19 cellular contexts compared by ENCODE assay signal in genomic region chr15:73196113-73196512, GRCh38.
DNase-seq lines count a peak whose midpoint lies in the region; ATAC-seq and TF ChIP-seq lines count a peak whose summit lies in the region.
"Had no signal": no experiment of that assay in that cellular context is flagged by ENCODE, and none has a peak within 500 bp of the region (broad histone marks: within the 10 kb centered on the region; RNA-seq: fewer than 3 reads in every experiment).

No MANE protein-coding gene starts in this region.

- no peaks in the 10 kb centered on the region for H3K27me3 Mint-ChIP-seq in T-helper 17 cell
- H3K27me3 Mint-ChIP-seq in endodermal cell (ENCODE audit: insufficient read depth), result no peaks in the 10 kb centered on the region
- H3K27me3 Mint-ChIP-seq in mesothelial cell of epicardium (ENCODE audit: low read depth), result no peaks in the 10 kb centered on the region
- H3K27me3 Mint-ChIP-seq in WTC11 (ENCODE audit: low read depth), result no peaks in the 10 kb centered on the region
- H3K27me3 Mint-ChIP-seq: IgD-negative memory B cell had no signal

- ATAC-seq in T-helper 17 cell, result peak; percentile 35
- ATAC-seq in HG03521 (IDR thresholded peaks at IDR 0.05; ENCODE audit: unreplicated experiment), result no peak
- ATAC-seq in WTC11, result no peak
- ATAC-seq: CD8-positive, alpha-beta T cell had no signal

- no peak overlapping the region for H3K27ac ChIP-seq in endodermal cell (ENCODE audit: low read depth, low read length)
- H3K27ac ChIP-seq: GM23248, Peyer's patch had no signal

- no peak for TF ChIP-seq CTCF in endodermal cell (conservative IDR thresholded peaks at IDR 0.05)
- no peak for TF ChIP-seq CTCF in mesothelial cell of epicardium (IDR thresholded peaks at IDR 0.05; ENCODE audit: unreplicated experiment)
- no peak for TF ChIP-seq CTCF in WTC11 (IDR thresholded peaks at IDR 0.05)

- H3K36me3 Mint-ChIP-seq in T-helper 17 cell (ENCODE audit: low read depth) (peaks cover 4% of the 10 kb centered on the region), endodermal cell (ENCODE audit: low read depth) (peaks cover 36% of the 10 kb centered on the region), mesothelial cell of epicardium (peaks cover 36% of the 10 kb centered on the region), WTC11 (peaks cover 6% of the 10 kb centered on the region; the same call in 1 of the 2 replicates)
- H3K36me3 Mint-ChIP-seq: CD8-positive, alpha-beta T cell had no signal

- POLR2A ChIA-PET in WTC11 (lab: Charles Lee), result no interaction called here

- H3K9ac ChIP-seq in endodermal cell (ENCODE audit: extremely low read depth, low read length, poor library complexity, severe bottlenecking), result no peak overlapping the region
- H3K9ac ChIP-seq: GM23248 had no signal

- H3K4me1 Mint-ChIP-seq in T-helper 17 cell, result no peaks in the 10 kb centered on the region
- H3K4me1 Mint-ChIP-seq in endodermal cell, result peaks cover 11% of the 10 kb centered on the region
- peaks cover 7% of the 10 kb centered on the region for H3K4me1 Mint-ChIP-seq in mesothelial cell of epicardium
- H3K4me1 Mint-ChIP-seq in WTC11, result no peaks in the 10 kb centered on the region
- H3K4me1 Mint-ChIP-seq: IgD-negative memory B cell had no signal

- H3K4me3 ChIP-seq in endodermal cell (ENCODE audit: low read length), result no peak overlapping the region
- H3K4me3 ChIP-seq: GM23248, Peyer's patch had no signal

- H3K27me3 ChIP-seq in endodermal cell (ENCODE audit: control insufficient read depth, insufficient read depth, low read length, poor library complexity, severe bottlenecking), result no peaks in the 10 kb centered on the region
- H3K27me3 ChIP-seq: Peyer's patch had no signal

- H3K27ac Mint-ChIP-seq in T-helper 17 cell (peak overlapping the region; percentile 11), endodermal cell (peak overlapping the region; percentile 0), mesothelial cell of epicardium (peak overlapping the region; percentile 33), WTC11 (no peak overlapping the region)
- H3K27ac Mint-ChIP-seq: CD8-positive, alpha-beta T cell; IgD-negative memory B cell had no signal

- 90% methylated on average over 1 of the region's 2 CpGs; no CpG with 5 or more reads in 1 of the 2 experiments for WGBS in endodermal cell (ENCODE audit: insufficient coverage in 1 of 2, insufficient read length in 1 of 2), 2 experiments

- CTCF ChIA-PET in WTC11 (lab: Charles Lee), result no interaction called here

- no peaks in the 10 kb centered on the region for H3K9me3 ChIP-seq in T-helper 17 cell (ENCODE audit: control insufficient read depth, low read length, poor library complexity, severe bottlenecking)
- H3K9me3 ChIP-seq in endodermal cell (ENCODE audit: control insufficient read depth, low read length), result peaks cover 17% of the 10 kb centered on the region
- H3K9me3 ChIP-seq: BE2C, Peyer's patch had no signal

- peak; percentile 1 for DNase-seq in LoVo (ENCODE audit: low spot score)
- no peak for DNase-seq in T-helper 17 cell
- DNase-seq in endodermal cell, result no peak
- DNase-seq in mesothelial cell of epicardium (ENCODE audit: low spot score in 2 of 2, unreplicated experiment in 2 of 2), result no peak
- DNase-seq in dedifferentiated amniotic fluid mesenchymal stem cell (ENCODE audit: extremely low spot score), result no peak
- no peak for DNase-seq in activated CD4-positive, CD25-positive, alpha-beta regulatory T cell treated with anti-CD3 and anti-CD28 coated beads, Interleukin-2, amount 50 U/mL, for 72 hours
- DNase-seq in WTC11 (ENCODE audit: low spot score), result no peak
- DNase-seq: BE2C; CD8-positive, alpha-beta T cell; DMS 273 treated with DMSO at 0.1 percent for 48 hours; GM23248; NCI-H1436; NCI-H2029 treated with DMSO at 0.1 percent for 48 hours; NCI-H2227 treated with DMSO at 0.1 percent for 48 hours; NCI-H526 treated with DMSO at 0.1 percent for 48 hours; Peyer's patch; SHP77 treated with DMSO at 0.1 percent for 48 hours had no signal

- peaks cover 2% of the 10 kb centered on the region for H3K4me1 ChIP-seq in endodermal cell (ENCODE audit: control insufficient read depth, insufficient read depth, low read length)
- H3K4me1 ChIP-seq: BE2C, Peyer's patch had no signal

- peaks cover 15% of the 10 kb centered on the region for H3K9me3 Mint-ChIP-seq in endodermal cell
- peaks cover 18% of the 10 kb centered on the region for H3K9me3 Mint-ChIP-seq in mesothelial cell of epicardium
- no peaks in the 10 kb centered on the region; the same call in 1 of the 2 replicates for H3K9me3 Mint-ChIP-seq in WTC11
- H3K9me3 Mint-ChIP-seq: CD8-positive, alpha-beta T cell had no signal

- H3K4me3 Mint-ChIP-seq in T-helper 17 cell (no peak overlapping the region), endodermal cell (no peak overlapping the region), mesothelial cell of epicardium (no peak overlapping the region), WTC11 (no peak overlapping the region)
- H3K4me3 Mint-ChIP-seq: CD8-positive, alpha-beta T cell; IgD-negative memory B cell had no signal

- H3K36me3 ChIP-seq in endodermal cell (ENCODE audit: control insufficient read depth, insufficient read depth, low read length), result peaks cover 23% of the 10 kb centered on the region
- H3K36me3 ChIP-seq: BE2C, Peyer's patch had no signal

TF ChIP-seq in WTC11, 78 proteins besides CTCF, POLR2A, EP300 and RAD21 (continues in another document):
- TF ChIP-seq ZNF219 (CRISPR knock-in tag; IDR thresholded peaks at IDR 0.05; ENCODE audit: borderline replicate concordance) (no peak), FOXK1 (CRISPR knock-in tag; IDR thresholded peaks at IDR 0.05) (no peak), FOXJ3 (CRISPR knock-in tag; IDR thresholded peaks at IDR 0.05; ENCODE audit: borderline replicate concordance) (no peak), TCF7 (CRISPR knock-in tag; IDR thresholded peaks at IDR 0.05; ENCODE audit: low read depth) (no peak)
- TF ChIP-seq, protein P1, sequence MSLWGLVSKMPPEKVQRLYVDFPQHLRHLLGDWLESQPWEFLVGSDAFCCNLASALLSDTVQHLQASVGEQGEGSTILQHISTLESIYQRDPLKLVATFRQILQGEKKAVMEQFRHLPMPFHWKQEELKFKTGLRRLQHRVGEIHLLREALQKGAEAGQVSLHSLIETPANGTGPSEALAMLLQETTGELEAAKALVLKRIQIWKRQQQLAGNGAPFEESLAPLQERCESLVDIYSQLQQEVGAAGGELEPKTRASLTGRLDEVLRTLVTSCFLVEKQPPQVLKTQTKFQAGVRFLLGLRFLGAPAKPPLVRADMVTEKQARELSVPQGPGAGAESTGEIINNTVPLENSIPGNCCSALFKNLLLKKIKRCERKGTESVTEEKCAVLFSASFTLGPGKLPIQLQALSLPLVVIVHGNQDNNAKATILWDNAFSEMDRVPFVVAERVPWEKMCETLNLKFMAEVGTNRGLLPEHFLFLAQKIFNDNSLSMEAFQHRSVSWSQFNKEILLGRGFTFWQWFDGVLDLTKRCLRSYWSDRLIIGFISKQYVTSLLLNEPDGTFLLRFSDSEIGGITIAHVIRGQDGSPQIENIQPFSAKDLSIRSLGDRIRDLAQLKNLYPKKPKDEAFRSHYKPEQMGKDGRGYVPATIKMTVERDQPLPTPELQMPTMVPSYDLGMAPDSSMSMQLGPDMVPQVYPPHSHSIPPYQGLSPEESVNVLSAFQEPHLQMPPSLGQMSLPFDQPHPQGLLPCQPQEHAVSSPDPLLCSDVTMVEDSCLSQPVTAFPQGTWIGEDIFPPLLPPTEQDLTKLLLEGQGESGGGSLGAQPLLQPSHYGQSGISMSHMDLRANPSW (CRISPR knock-in tag; conservative IDR thresholded peaks at IDR 0.05; ENCODE audit: low read depth), result no peak
- TF ChIP-seq, protein P2, sequence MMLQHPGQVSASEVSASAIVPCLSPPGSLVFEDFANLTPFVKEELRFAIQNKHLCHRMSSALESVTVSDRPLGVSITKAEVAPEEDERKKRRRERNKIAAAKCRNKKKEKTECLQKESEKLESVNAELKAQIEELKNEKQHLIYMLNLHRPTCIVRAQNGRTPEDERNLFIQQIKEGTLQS (CRISPR knock-in tag; conservative IDR thresholded peaks at IDR 0.05), result no peak
- TF ChIP-seq, protein P3, sequence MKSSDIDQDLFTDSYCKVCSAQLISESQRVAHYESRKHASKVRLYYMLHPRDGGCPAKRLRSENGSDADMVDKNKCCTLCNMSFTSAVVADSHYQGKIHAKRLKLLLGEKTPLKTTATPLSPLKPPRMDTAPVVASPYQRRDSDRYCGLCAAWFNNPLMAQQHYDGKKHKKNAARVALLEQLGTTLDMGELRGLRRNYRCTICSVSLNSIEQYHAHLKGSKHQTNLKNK (CRISPR knock-in tag; IDR thresholded peaks at IDR 0.05), result no peak
- TF ChIP-seq, protein P4, sequence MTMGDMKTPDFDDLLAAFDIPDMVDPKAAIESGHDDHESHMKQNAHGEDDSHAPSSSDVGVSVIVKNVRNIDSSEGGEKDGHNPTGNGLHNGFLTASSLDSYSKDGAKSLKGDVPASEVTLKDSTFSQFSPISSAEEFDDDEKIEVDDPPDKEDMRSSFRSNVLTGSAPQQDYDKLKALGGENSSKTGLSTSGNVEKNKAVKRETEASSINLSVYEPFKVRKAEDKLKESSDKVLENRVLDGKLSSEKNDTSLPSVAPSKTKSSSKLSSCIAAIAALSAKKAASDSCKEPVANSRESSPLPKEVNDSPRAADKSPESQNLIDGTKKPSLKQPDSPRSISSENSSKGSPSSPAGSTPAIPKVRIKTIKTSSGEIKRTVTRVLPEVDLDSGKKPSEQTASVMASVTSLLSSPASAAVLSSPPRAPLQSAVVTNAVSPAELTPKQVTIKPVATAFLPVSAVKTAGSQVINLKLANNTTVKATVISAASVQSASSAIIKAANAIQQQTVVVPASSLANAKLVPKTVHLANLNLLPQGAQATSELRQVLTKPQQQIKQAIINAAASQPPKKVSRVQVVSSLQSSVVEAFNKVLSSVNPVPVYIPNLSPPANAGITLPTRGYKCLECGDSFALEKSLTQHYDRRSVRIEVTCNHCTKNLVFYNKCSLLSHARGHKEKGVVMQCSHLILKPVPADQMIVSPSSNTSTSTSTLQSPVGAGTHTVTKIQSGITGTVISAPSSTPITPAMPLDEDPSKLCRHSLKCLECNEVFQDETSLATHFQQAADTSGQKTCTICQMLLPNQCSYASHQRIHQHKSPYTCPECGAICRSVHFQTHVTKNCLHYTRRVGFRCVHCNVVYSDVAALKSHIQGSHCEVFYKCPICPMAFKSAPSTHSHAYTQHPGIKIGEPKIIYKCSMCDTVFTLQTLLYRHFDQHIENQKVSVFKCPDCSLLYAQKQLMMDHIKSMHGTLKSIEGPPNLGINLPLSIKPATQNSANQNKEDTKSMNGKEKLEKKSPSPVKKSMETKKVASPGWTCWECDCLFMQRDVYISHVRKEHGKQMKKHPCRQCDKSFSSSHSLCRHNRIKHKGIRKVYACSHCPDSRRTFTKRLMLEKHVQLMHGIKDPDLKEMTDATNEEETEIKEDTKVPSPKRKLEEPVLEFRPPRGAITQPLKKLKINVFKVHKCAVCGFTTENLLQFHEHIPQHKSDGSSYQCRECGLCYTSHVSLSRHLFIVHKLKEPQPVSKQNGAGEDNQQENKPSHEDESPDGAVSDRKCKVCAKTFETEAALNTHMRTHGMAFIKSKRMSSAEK (CRISPR knock-in tag; IDR thresholded peaks at IDR 0.05; ENCODE audit: borderline replicate concordance), result no peak
